ENCODE assay signal across 1 cellular context in genomic region chr19:48632692-48633147, GRCh38.
A peak's percentile ranks its signal among the peaks of the same experiment; 100 is the strongest.
TF ChIP-seq lines count a peak whose summit lies in the region.

No MANE protein-coding gene starts in this region.

TF ChIP-seq in HepG2, 621 proteins besides CTCF, POLR2A, EP300 and RAD21:
- TF ChIP-seq ZNF296 (CRISPR knock-in tag; conservative IDR thresholded peaks at IDR 0.05), result no peak
- no peak for TF ChIP-seq ZNF878 (CRISPR knock-in tag; IDR thresholded peaks at IDR 0.05)
- TF ChIP-seq SKI (IDR thresholded peaks at IDR 0.05; ENCODE audit: partially characterized antibody), result no peak
- no peak for TF ChIP-seq TAF1 (CRISPR knock-in tag; IDR thresholded peaks at IDR 0.05)
- no peak for TF ChIP-seq ZNF768 (CRISPR knock-in tag; IDR thresholded peaks at IDR 0.05)
- TF ChIP-seq ZNF263 (CRISPR knock-in tag; IDR thresholded peaks at IDR 0.05), result peak; percentile 74
- TF ChIP-seq MXD4 (CRISPR knock-in tag; IDR thresholded peaks at IDR 0.05), result no peak
- no peak for TF ChIP-seq KDM1A (CRISPR knock-in tag; IDR thresholded peaks at IDR 0.05)
- TF ChIP-seq NFIC (IDR thresholded peaks at IDR 0.05; ENCODE audit: low read length), result no peak
- no peak for TF ChIP-seq NCOA1 (CRISPR knock-in tag; IDR thresholded peaks at IDR 0.05)
- no peak for TF ChIP-seq ZFP37 (CRISPR knock-in tag; IDR thresholded peaks at IDR 0.05; ENCODE audit: borderline replicate concordance)
- TF ChIP-seq, protein P1, sequence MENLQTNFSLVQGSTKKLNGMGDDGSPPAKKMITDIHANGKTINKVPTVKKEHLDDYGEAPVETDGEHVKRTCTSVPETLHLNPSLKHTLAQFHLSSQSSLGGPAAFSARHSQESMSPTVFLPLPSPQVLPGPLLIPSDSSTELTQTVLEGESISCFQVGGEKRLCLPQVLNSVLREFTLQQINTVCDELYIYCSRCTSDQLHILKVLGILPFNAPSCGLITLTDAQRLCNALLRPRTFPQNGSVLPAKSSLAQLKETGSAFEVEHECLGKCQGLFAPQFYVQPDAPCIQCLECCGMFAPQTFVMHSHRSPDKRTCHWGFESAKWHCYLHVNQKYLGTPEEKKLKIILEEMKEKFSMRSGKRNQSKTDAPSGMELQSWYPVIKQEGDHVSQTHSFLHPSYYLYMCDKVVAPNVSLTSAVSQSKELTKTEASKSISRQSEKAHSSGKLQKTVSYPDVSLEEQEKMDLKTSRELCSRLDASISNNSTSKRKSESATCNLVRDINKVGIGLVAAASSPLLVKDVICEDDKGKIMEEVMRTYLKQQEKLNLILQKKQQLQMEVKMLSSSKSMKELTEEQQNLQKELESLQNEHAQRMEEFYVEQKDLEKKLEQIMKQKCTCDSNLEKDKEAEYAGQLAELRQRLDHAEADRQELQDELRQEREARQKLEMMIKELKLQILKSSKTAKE (CRISPR knock-in tag; IDR thresholded peaks at IDR 0.05; ENCODE audit: borderline replicate concordance), result no peak
- TF ChIP-seq KDM6A (CRISPR knock-in tag; IDR thresholded peaks at IDR 0.05; ENCODE audit: low read depth), result no peak
- TF ChIP-seq ZNF333 (CRISPR knock-in tag; IDR thresholded peaks at IDR 0.05; ENCODE audit: borderline replicate concordance), result no peak
- TF ChIP-seq, protein P2, sequence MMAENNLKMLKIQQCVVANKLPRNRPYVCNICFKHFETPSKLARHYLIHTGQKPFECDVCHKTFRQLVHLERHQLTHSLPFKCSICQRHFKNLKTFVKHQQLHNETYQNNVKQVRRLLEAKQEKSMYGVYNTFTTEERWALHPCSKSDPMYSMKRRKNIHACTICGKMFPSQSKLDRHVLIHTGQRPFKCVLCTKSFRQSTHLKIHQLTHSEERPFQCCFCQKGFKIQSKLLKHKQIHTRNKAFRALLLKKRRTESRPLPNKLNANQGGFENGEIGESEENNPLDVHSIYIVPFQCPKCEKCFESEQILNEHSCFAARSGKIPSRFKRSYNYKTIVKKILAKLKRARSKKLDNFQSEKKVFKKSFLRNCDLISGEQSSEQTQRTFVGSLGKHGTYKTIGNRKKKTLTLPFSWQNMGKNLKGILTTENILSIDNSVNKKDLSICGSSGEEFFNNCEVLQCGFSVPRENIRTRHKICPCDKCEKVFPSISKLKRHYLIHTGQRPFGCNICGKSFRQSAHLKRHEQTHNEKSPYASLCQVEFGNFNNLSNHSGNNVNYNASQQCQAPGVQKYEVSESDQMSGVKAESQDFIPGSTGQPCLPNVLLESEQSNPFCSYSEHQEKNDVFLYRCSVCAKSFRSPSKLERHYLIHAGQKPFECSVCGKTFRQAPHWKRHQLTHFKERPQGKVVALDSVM (CRISPR knock-in tag; IDR thresholded peaks at IDR 0.05), result peak; percentile 92
- no peak for TF ChIP-seq NKX3-1 (CRISPR knock-in tag; IDR thresholded peaks at IDR 0.05)
